27 cellular contexts compared by ENCODE assay signal in the genomic region with DNA sequence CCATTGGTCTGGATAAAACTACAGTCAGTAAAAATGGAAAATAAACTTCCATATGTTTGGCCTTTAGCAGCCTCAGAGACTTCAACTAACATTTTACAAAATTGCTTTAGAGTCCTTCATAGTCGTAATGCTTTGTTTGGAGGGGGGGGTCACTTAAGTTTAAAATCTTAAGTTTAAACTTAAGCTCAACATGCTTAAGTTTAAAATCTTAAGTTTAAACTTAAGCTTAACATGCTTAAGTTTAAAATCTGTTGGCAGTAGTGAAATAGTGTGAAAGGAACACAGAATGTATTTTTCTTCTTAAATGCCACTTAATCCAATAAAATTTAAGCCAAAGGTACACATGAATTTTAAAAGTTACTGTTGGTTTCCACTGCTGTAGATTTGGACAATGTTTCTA. TPM values are rescaled to one million over a fixed set of nuclear protein-coding genes. Genes with fewer than 3 reads are reported as not detected.
"Had no signal": no experiment of that assay in that cellular context is flagged by ENCODE, and none has a peak within 500 bp of the region (broad histone marks: within the 10 kb centered on the region; RNA-seq: fewer than 3 reads in every experiment).

No MANE protein-coding gene starts in this region.

- ATAC-seq: effector memory CD8-positive, alpha-beta T cell; esophagus mucosa; gastrocnemius medialis; heart right ventricle; left cardiac atrium; left lung; left ventricle myocardium superior; lower lobe of right lung; mucosa of descending colon had no signal

- H3K4me1 ChIP-seq: colonic mucosa, esophagus squamous epithelium, gastrocnemius medialis, heart right ventricle, left lung, lower lobe of right lung had no signal

- H3K4me1 Mint-ChIP-seq: naive B cell had no signal

- FAIRE-seq: islet of Langerhans, keratinocyte had no signal

- H3K4me3 Mint-ChIP-seq: dendritic cell treated with granulocyte-macrophage colony-stimulating factor and Interleukin-4, amounts not matched to agents 40 ng/mL and 50 ng/mL, for 4 days; effector memory CD8-positive, alpha-beta T cell; endodermal cell; mesothelial cell of epicardium; naive B cell had no signal

- H3K36me3 ChIP-seq: colonic mucosa, esophagus squamous epithelium, gastrocnemius medialis, heart right ventricle, left lung, lower lobe of right lung had no signal

- H3K27me3 Mint-ChIP-seq: dendritic cell treated with granulocyte-macrophage colony-stimulating factor and Interleukin-4, amounts not matched to agents 40 ng/mL and 50 ng/mL, for 4 days; effector memory CD8-positive, alpha-beta T cell; naive B cell had no signal

- H3K9me3 ChIP-seq: colonic mucosa, esophagus squamous epithelium, gastrocnemius medialis, heart right ventricle, left lung, lower lobe of right lung, mucosa of descending colon had no signal

- H3K27ac ChIP-seq: colonic mucosa, epithelial cell of prostate, esophagus squamous epithelium, gastrocnemius medialis, heart right ventricle, left lung, lower lobe of right lung had no signal

- DNase-seq: colonic mucosa; cortex of kidney; effector CD8-positive, alpha-beta T cell; effector memory CD8-positive, alpha-beta T cell; endodermal cell; erythroblast; esophagus squamous epithelium; foreskin fibroblast; foreskin melanocyte; gastrocnemius medialis; glutamatergic neuron; head of caudate nucleus; heart right ventricle; hippocampal formation; left cardiac atrium; left lung; left ventricle myocardium superior; lower lobe of right lung; mucosa of descending colon; naive B cell had no signal

- H3K36me3 Mint-ChIP-seq: mesothelial cell of epicardium, naive B cell had no signal

- H3K27me3 ChIP-seq: colonic mucosa, esophagus squamous epithelium, gastrocnemius medialis, heart right ventricle, left lung had no signal

- H3K4me3 ChIP-seq: colonic mucosa, esophagus squamous epithelium, gastrocnemius medialis, heart right ventricle, left lung, lower lobe of right lung, mucosa of descending colon had no signal

- H3K9me3 Mint-ChIP-seq: dendritic cell treated with granulocyte-macrophage colony-stimulating factor and Interleukin-4, amounts not matched to agents 40 ng/mL and 50 ng/mL, for 4 days; endodermal cell; mesothelial cell of epicardium had no signal

- H3K27ac Mint-ChIP-seq: dendritic cell treated with granulocyte-macrophage colony-stimulating factor and Interleukin-4, amounts not matched to agents 40 ng/mL and 50 ng/mL, for 4 days; effector memory CD8-positive, alpha-beta T cell; endodermal cell; mesothelial cell of epicardium had no signal

RNA-seq across cellular contexts. Expression of gene UNC5C, which starts 45.9 kb away (rescaled TPM):
- total RNA-seq: dermis microvascular lymphatic vessel endothelial cell had no signal
- polyA plus RNA-seq: keratinocyte had no signal
